Comparison of ENCODE assay signal across 8 cellular contexts in the genomic region with DNA sequence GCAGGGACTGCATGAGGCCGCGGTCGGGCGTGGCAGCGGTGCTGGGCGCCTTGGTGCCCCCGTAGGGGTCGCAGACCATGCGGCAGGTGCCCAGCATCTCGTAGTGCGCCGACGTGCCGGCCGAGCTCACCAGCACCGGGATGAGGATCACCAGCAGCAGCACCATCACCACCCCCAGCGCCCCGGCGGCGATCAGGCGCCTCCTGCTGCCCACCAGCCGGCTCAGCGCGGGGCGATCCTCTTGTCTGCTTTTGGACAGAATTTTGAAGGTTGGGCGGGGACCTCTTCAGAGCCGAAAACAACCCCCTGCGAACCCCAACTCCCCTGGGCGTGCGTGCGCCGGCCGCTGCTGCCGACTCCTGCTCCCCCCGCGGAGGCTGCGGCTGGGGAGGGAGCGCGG. TPM values are rescaled to one million over a fixed set of nuclear protein-coding genes. Genes with fewer than 3 reads are reported as not detected.
DNase-seq lines count a peak whose midpoint lies in the region; ATAC-seq and TF ChIP-seq lines count a peak whose summit lies in the region.

No MANE protein-coding gene starts in this region.

- peaks cover 41% of the 10 kb centered on the region for H3K27me3 Mint-ChIP-seq in activated CD8-positive, alpha-beta T cell treated with anti-CD3 and anti-CD28 coated beads, Interleukin-2, amount 10 ng/mL, durations not matched to agents 7 days and 5 days (ENCODE audit: low read depth)

- POLR2A ChIA-PET in activated CD8-positive, alpha-beta T cell treated with anti-CD3 and anti-CD28 coated beads, Interleukin-2, amount 10 ng/mL, durations not matched to agents 7 days and 5 days (lab: Charles Lee): no interaction called here

- CTCF ChIA-PET in activated CD8-positive, alpha-beta T cell treated with anti-CD3 and anti-CD28 coated beads, Interleukin-2, amount 10 ng/mL, durations not matched to agents 7 days and 5 days (lab: Charles Lee): interaction anchor here (1.3 kb wide), 1 partner anchor 67 kb away, joined by 3 read pairs; no protein-coding TSS in a partner anchor

- H3K36me3 Mint-ChIP-seq in activated CD8-positive, alpha-beta T cell treated with anti-CD3 and anti-CD28 coated beads, Interleukin-2, amount 10 ng/mL, durations not matched to agents 7 days and 5 days (ENCODE audit: low read depth): peaks cover 3% of the 10 kb centered on the region

- no peak for DNase-seq in AG09319 (ENCODE audit: extremely low read depth, low read depth)
- DNase-seq in activated CD8-positive, alpha-beta T cell treated with anti-CD3 and anti-CD28 coated beads, Interleukin-2, amount 10 ng/mL, durations not matched to agents 7 days and 5 days: peak; percentile 45
- peak; percentile 8 for DNase-seq in fibroblast of the conjunctiva (ENCODE audit: low read depth)
- peak in 7 of 10 donors; percentile 19 to 91 (median 48) for DNase-seq in posterior cingulate gyrus
- DNase-seq in NCI-H226: no peak
- DNase-seq in NCI-H187 treated with DMSO at 0.1 percent for 48 hours (lab: John Stamatoyannopoulos, UW): no peak

- intact Hi-C loops in posterior cingulate gyrus (cut with DNase I): no loop called here

- peak; percentile 44 for TF ChIP-seq CTCF in AG09319 (IDR thresholded peaks at IDR 0.05; ENCODE audit: low read depth, low read length)

- ATAC-seq in GM19023 (IDR thresholded peaks at IDR 0.05; ENCODE audit: unreplicated experiment) (peak; percentile 46), HG03280 (IDR thresholded peaks at IDR 0.05; ENCODE audit: unreplicated experiment) (peak; percentile 36)
- ATAC-seq in activated CD8-positive, alpha-beta T cell treated with anti-CD3 and anti-CD28 coated beads, Interleukin-2, amount 10 ng/mL, durations not matched to agents 7 days and 5 days: peak; percentile 55

- H3K9me3 Mint-ChIP-seq in activated CD8-positive, alpha-beta T cell treated with anti-CD3 and anti-CD28 coated beads, Interleukin-2, amount 10 ng/mL, durations not matched to agents 7 days and 5 days (ENCODE audit: insufficient read depth): no peaks in the 10 kb centered on the region

- H3K4me1 Mint-ChIP-seq in activated CD8-positive, alpha-beta T cell treated with anti-CD3 and anti-CD28 coated beads, Interleukin-2, amount 10 ng/mL, durations not matched to agents 7 days and 5 days (ENCODE audit: low read depth): peaks cover 10% of the 10 kb centered on the region

- H3K4me3 Mint-ChIP-seq in activated CD8-positive, alpha-beta T cell treated with anti-CD3 and anti-CD28 coated beads, Interleukin-2, amount 10 ng/mL, durations not matched to agents 7 days and 5 days: peak overlapping the region; percentile 48

- no peak overlapping the region for H3K27ac Mint-ChIP-seq in activated CD8-positive, alpha-beta T cell treated with anti-CD3 and anti-CD28 coated beads, Interleukin-2, amount 10 ng/mL, durations not matched to agents 7 days and 5 days

RNA-seq across cellular contexts. Expression of a gene that starts 0.8 kb away (rescaled TPM):
- not detected for total RNA-seq in activated CD8-positive, alpha-beta T cell treated with anti-CD3 and anti-CD28 coated beads, Interleukin-2, amount 10 ng/mL, durations not matched to agents 7 days and 5 days

Comparison
In these comparisons a context has a peak if more than half of its experiments do, and no peak if none do; other contexts are left out.
1. DNase-seq: peak in activated CD8-positive, alpha-beta T cell treated with anti-CD3 and anti-CD28 coated beads, Interleukin-2, amount 10 ng/mL, durations not matched to agents 7 days and 5 days (single experiment), fibroblast of the conjunctiva (single experiment) and posterior cingulate gyrus (7 of 10); none in AG09319 (single experiment), NCI-H226 (single experiment) and NCI-H187 treated with DMSO at 0.1 percent for 48 hours (single experiment).
2. Peak in every context shown above with its lines, with median percentiles within 50 percentile points of each other: ATAC-seq.